In genomic region chr17:44331249-44331760, GRCh38 we compare ENCODE assay signal across 8 cellular contexts. TPM values are rescaled to one million over a fixed set of nuclear protein-coding genes. Genes with fewer than 3 reads are reported as not detected.
A peak's percentile ranks its signal among the peaks of the same experiment; 100 is the strongest.
DNase-seq lines count a peak whose midpoint lies in the region; ATAC-seq and TF ChIP-seq lines count a peak whose summit lies in the region.

No MANE protein-coding gene starts in this region.

- no peak overlapping the region for H3K9ac ChIP-seq in adipocyte (ENCODE audit: low read length)

- DNase-seq in GM06990 (ENCODE audit: extremely low read depth, insufficient read length) (peak; percentile 57), NCI-H1436 (lab: John Stamatoyannopoulos, UW) (peak; percentile 88), T follicular helper cell (ENCODE audit: low read depth) (peak; percentile 62), adipocyte (ENCODE audit: low read depth) (peak; percentile 95), cardiac septum (ENCODE audit: low spot score) (peak; percentile 84), putamen (ENCODE audit: low spot score) (peak; percentile 70)

- no peaks in the 10 kb centered on the region for H3K9me3 ChIP-seq in adipocyte (ENCODE audit: control insufficient read depth, low read length)

- H3K36me3 ChIP-seq in GM06990 (ENCODE audit: control insufficient read depth, insufficient read depth, low read length), result no peaks in the 10 kb centered on the region
- no peaks in the 10 kb centered on the region for H3K36me3 ChIP-seq in adipocyte (ENCODE audit: control insufficient read depth, insufficient read depth, low read length, severe bottlenecking)

- no peaks in the 10 kb centered on the region for H3K27me3 ChIP-seq in GM06990 (replicated peaks; ENCODE audit: control insufficient read depth, insufficient read depth, low read length)
- no peaks in the 10 kb centered on the region for H3K27me3 ChIP-seq in adipocyte (replicated peaks; ENCODE audit: control insufficient read depth, insufficient read depth, low read length)

- no peak for ATAC-seq in HG02571 (IDR thresholded peaks at IDR 0.05; ENCODE audit: unreplicated experiment)
- ATAC-seq in GM19351 (IDR thresholded peaks at IDR 0.05; ENCODE audit: unreplicated experiment), result no peak

- H3K4me1 ChIP-seq in adipocyte (ENCODE audit: control insufficient read depth, insufficient read depth, low read length), result peaks cover 3% of the 10 kb centered on the region

- TF ChIP-seq CTCF in GM06990 (IDR thresholded peaks at IDR 0.05; ENCODE audit: insufficient read depth, low read length, poor library complexity, severe bottlenecking), result peak; percentile 76

- intact Hi-C loops in cardiac septum (cut with DNase I), result loop anchor here (2.0 kb wide), 1 partner anchor 121 kb away; no protein-coding TSS in a partner anchor

- H3K4me3 ChIP-seq in GM06990 (replicated peaks; ENCODE audit: low read depth, low read length) (no peak overlapping the region), adipocyte (ENCODE audit: low read length) (no peak overlapping the region)

RNA-seq across cellular contexts. Expression of gene SLC25A39, which starts 6.7 kb away (rescaled TPM):
- 53.4 TPM for total RNA-seq in cardiac septum

RNA-seq across cellular contexts. Expression of gene GRN, which starts 13.8 kb away (rescaled TPM):
- total RNA-seq in cardiac septum, result 130 TPM

RNA-seq across cellular contexts. Expression of gene RUNDC3A, which starts 22.9 kb away (rescaled TPM):
- total RNA-seq in cardiac septum, result 0.97 TPM

RNA-seq across cellular contexts. Expression of gene FAM171A2, which starts 32.3 kb away (rescaled TPM):
- total RNA-seq in cardiac septum, result 0.62 TPM

RNA-seq across cellular contexts. Expression of gene ITGA2B, which starts 58.1 kb away (rescaled TPM):
- 1.7 TPM for total RNA-seq in cardiac septum
